23 cellular contexts compared by ENCODE assay signal in the genomic region with DNA sequence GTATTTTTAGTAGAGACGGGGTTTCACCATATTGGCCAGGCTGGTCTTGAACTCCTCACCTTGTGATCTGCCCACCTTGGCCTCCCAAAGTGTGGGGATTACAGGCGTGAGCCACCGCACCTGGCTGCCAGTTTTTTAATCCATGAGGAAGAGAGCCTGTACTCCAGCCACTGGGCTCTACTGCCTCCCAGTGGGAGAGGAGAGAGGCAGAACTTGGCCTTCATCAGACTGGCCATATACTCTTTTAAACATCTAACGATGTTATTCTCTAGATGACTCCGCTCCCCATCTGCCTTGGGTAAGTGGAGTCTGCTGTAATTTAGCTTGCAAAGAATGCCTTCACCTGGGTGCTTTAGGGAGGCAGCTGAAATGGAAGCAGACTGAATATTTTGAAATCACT. TPM values are rescaled to one million over a fixed set of nuclear protein-coding genes. Genes with fewer than 3 reads are reported as not detected.
A peak's percentile ranks its signal among the peaks of the same experiment; 100 is the strongest.
DNase-seq lines count a peak whose midpoint lies in the region; TF ChIP-seq lines count a peak whose summit lies in the region.
"Had no signal": no experiment of that assay in that cellular context is flagged by ENCODE, and none has a peak within 500 bp of the region (broad histone marks: within the 10 kb centered on the region; RNA-seq: fewer than 3 reads in every experiment).

No MANE protein-coding gene starts in this region.

- H3K18ac ChIP-seq in H9 (ENCODE audit: insufficient read length, low read depth, low read length), result no peak overlapping the region

- no peak overlapping the region for H3K4ac ChIP-seq in H9 (ENCODE audit: low read depth, low read length)

- no peaks in the 10 kb centered on the region; the same call in 1 of the 2 replicates for H3K27me3 Mint-ChIP-seq in H9 (ENCODE audit: low read depth)

- no peak overlapping the region for H2BK120ac ChIP-seq in H9 (ENCODE audit: low read depth, low read length, poor library complexity, severe bottlenecking)

- peaks cover 2% of the 10 kb centered on the region; the same call in 1 of the 2 replicates for H3K4me1 ChIP-seq in H9 (ENCODE audit: insufficient read depth, low read length)
- H3K4me1 ChIP-seq: tibial nerve had no signal

- no peak overlapping the region for H3K23ac ChIP-seq in H9 (ENCODE audit: insufficient read length, low read depth, low read length)

- no peak overlapping the region for H3K9ac ChIP-seq in H9 (ENCODE audit: extremely low read depth, insufficient read length, low read length)
- H3K9ac ChIP-seq: BLaER1 treated with 17β-estradiol and CSF1 and Interleukin-3, amounts not matched to agents 10 nM and 100 nM; GM23248 had no signal

- no peak overlapping the region for H4K5ac ChIP-seq in H9 (ENCODE audit: insufficient read length, low read depth, low read length)

- no peaks in the 10 kb centered on the region for H3K9me3 ChIP-seq in H9 (ENCODE audit: control insufficient read depth, low read depth, low read length)

- DNase-seq in DMS 273 (lab: John Stamatoyannopoulos, UW; ENCODE audit: unreplicated experiment), result peak; percentile 23
- DNase-seq in DMS 273 treated with DMSO at 0.1 percent for 48 hours (lab: John Stamatoyannopoulos, UW), result no peak
- peak; percentile 50 for DNase-seq in H9
- peak; percentile 36 for DNase-seq in SK-MEL-5 (ENCODE audit: low read depth, low spot score)
- DNase-seq in iPS-NIHi11 (ENCODE audit: low spot score), result peak; percentile 27
- DNase-seq in stimulated activated CD4-positive, alpha-beta T cell treated with anti-CD3 and anti-CD28 coated beads, Interleukin-2, amount 100 ng/mL, for 24 hours, result no peak
- DNase-seq in activated CD4-positive, alpha-beta T cell treated with anti-CD3 and anti-CD28 coated beads, Interleukin-2, amount 50 U/mL, for 4 hours, result no peak
- DNase-seq in D341Med (ENCODE audit: low spot score), result no peak
- DNase-seq: 8988T; activated CD4-positive, alpha-beta T cell treated with anti-CD3 and anti-CD28 coated beads for 48 hours; activated naive CD4-positive, alpha-beta T cell treated with Interleukin-2 at 50 U/mL for 16 hours; cortex of kidney; DMS79 treated with DMSO at 0.1 percent for 48 hours; GM23248; MV-4-11; NCI-H2107; SHP77; stimulated activated CD4-positive, alpha-beta T cell treated with anti-CD3 and anti-CD28 coated beads, Interleukin-12 subunit alpha, Interleukin-12 subunit beta, amount 100 ng/mL, for 4 hours had no signal

- H2BK15ac ChIP-seq in H9 (ENCODE audit: low read depth, low read length), result no peak overlapping the region

- no peak overlapping the region for H3K27ac ChIP-seq in H9 (ENCODE audit: insufficient read length, low read depth, low read length)
- H3K27ac ChIP-seq: BLaER1 treated with 17β-estradiol and CSF1 and Interleukin-3, amounts not matched to agents 10 nM and 100 nM; GM23248; tibial nerve had no signal

- H4K20me1 ChIP-seq in H9 (ENCODE audit: control insufficient read depth, insufficient read depth, insufficient read length), result no peaks in the 10 kb centered on the region
- H4K20me1 ChIP-seq: BLaER1 treated with 17β-estradiol and CSF1 and Interleukin-3, amounts not matched to agents 10 nM and 100 nM had no signal

- TF ChIP-seq CTCF in H9 (conservative IDR thresholded peaks at IDR 0.05), result peak; percentile 59; the same call in 2 of the 3 replicates

- H3K23me2 ChIP-seq in H9 (ENCODE audit: insufficient read length, low read depth, low read length, poor library complexity, severe bottlenecking), result no peaks in the 10 kb centered on the region

- in situ Hi-C loops in SK-MEL-5 (cut with HindIII; ENCODE audit: low pct_unique_long_range_greater_than_20kb, low sequenced_read_pairs), result no loop called here

- no peak overlapping the region for H3K14ac ChIP-seq in H9 (ENCODE audit: insufficient read depth, low read length)

- no peaks in the 10 kb centered on the region for H3K36me3 Mint-ChIP-seq in H9 (ENCODE audit: insufficient read depth in 1 of 3, low read depth in 3 of 3)

- no peak overlapping the region for H3T11ph ChIP-seq in H9 (ENCODE audit: low read length)

- H4K8ac ChIP-seq in H9 (replicated peaks; ENCODE audit: insufficient read length, low read depth, low read length), result no peak overlapping the region

- no peaks in the 10 kb centered on the region for H3K79me1 ChIP-seq in H9 (ENCODE audit: insufficient read depth, low read depth, low read length, poor library complexity, severe bottlenecking)

- no peak overlapping the region for H2AK5ac ChIP-seq in H9 (ENCODE audit: insufficient read length, low read length)

- H4K91ac ChIP-seq in H9 (ENCODE audit: insufficient read length, low read depth, low read length), result no peak overlapping the region

- no peak overlapping the region for H3K56ac ChIP-seq in H9 (ENCODE audit: insufficient read length, low read depth, low read length)

- H3K27ac Mint-ChIP-seq in H9, result peak overlapping the region in 1 of 3 experiments; percentile 44; a peak in 1 of 7 replicates

- no peak overlapping the region for H2BK5ac ChIP-seq in H9 (ENCODE audit: insufficient read length, low read length)

- no peak overlapping the region for H2BK20ac ChIP-seq in H9 (ENCODE audit: low read depth, low read length, poor library complexity, severe bottlenecking)

- no peaks in the 10 kb centered on the region; a peak in 1 of 5 replicates for H3K9me3 Mint-ChIP-seq in H9

- no peaks in the 10 kb centered on the region for H3K27me3 ChIP-seq in H9 (ENCODE audit: insufficient read depth, low read length)
- H3K27me3 ChIP-seq: BLaER1 treated with 17β-estradiol and CSF1 and Interleukin-3, amounts not matched to agents 10 nM and 100 nM; tibial nerve had no signal

- H3K4me1 Mint-ChIP-seq in H9, result peaks cover 23% of the 10 kb centered on the region in 2 experiments

- no peaks in the 10 kb centered on the region for H3K79me2 ChIP-seq in H9 (ENCODE audit: insufficient read depth, low read length)

- no peak overlapping the region for H2AFZ ChIP-seq in H9 (ENCODE audit: low read length)
- H2AFZ ChIP-seq: GM23248 had no signal

- H2BK12ac ChIP-seq in H9 (ENCODE audit: insufficient read length, low read depth, low read length), result no peak overlapping the region

- no CpG with 5 or more reads among the region's 5 CpGs for WGBS in H9 (ENCODE audit: extremely low coverage, insufficient read length, low lambda C conversion rate)

- no peak overlapping the region for H3K4me2 ChIP-seq in H9 (ENCODE audit: insufficient read depth, insufficient read length, low read length)
- H3K4me2 ChIP-seq: BLaER1 treated with 17β-estradiol and CSF1 and Interleukin-3, amounts not matched to agents 10 nM and 100 nM had no signal

- H3K4me3 Mint-ChIP-seq in H9, result no peak overlapping the region

RNA-seq across cellular contexts. Expression of gene SLC6A5, which starts 34.6 kb away (rescaled TPM):
- total RNA-seq in H9 (2021), result not detected in 2 replicates
- not detected in 2 replicates for total RNA-seq in SK-MEL-5 (2014; rRNA removed; shearing (Covaris generic))
- polyA plus RNA-seq in SK-MEL-5 (2015; cell fraction: cytosol; rRNA removed), result not detected in 2 replicates
- polyA plus RNA-seq in SK-MEL-5 (2015; cell fraction: nucleus; rRNA removed), result not detected in 2 replicates
- total RNA-seq: GM23248, HT1080, mesenteric fat pad, renal cortical epithelial cell, tibial nerve had no signal
- polyA plus RNA-seq: GM23248 had no signal

RNA-seq across cellular contexts. Expression of gene NELL1, which starts 35.3 kb away (rescaled TPM):
- total RNA-seq in H9 (2021), result 0.09 and 0.22 TPM in 2 replicates
- 0.13 TPM in 1 of 2 replicates, not detected in the other for total RNA-seq in SK-MEL-5 (2014; rRNA removed; shearing (Covaris generic))
- polyA plus RNA-seq in SK-MEL-5 (2015; cell fraction: cytosol; rRNA removed), result not detected in 2 replicates
- polyA plus RNA-seq in SK-MEL-5 (2015; cell fraction: nucleus; rRNA removed), result not detected in 2 replicates
- total RNA-seq: GM23248, HT1080, mesenteric fat pad, renal cortical epithelial cell, tibial nerve had no signal
- polyA plus RNA-seq: GM23248 had no signal

Comparison
In these comparisons a context has a peak if more than half of its experiments do, and no peak if none do; other contexts are left out.
1. DNase-seq: peak in DMS 273 (single experiment), H9 (single experiment), SK-MEL-5 (single experiment) and iPS-NIHi11 (single experiment); none in DMS 273 treated with DMSO at 0.1 percent for 48 hours (single experiment), stimulated activated CD4-positive, alpha-beta T cell treated with anti-CD3 and anti-CD28 coated beads, Interleukin-2, amount 100 ng/mL, for 24 hours (0 of 2), activated CD4-positive, alpha-beta T cell treated with anti-CD3 and anti-CD28 coated beads, Interleukin-2, amount 50 U/mL, for 4 hours (0 of 2) and D341Med (single experiment).